Comparison of ENCODE assay signal across 8 cellular contexts in the genomic region with DNA sequence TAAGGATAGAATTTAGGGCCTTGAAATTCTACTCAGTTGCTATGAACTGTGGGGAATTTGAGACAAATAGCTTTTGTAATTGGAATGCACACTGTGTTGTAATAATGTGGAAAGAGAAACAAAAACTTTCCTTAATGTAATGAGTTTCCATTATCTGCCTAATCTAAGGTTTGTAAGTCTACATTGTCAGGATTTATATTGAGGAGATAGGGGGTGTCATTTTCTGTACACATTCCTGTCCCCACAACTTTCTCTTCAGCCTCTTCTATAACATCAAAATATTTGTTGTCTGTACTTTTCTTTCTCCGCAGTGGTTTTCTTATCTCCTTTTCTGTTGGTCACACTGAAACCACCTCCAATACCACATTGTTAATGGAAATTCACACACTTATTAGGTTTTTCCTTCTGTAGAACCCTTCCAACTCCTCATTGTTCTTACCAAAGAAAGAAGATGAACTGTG. TPM values are rescaled to one million over a fixed set of nuclear protein-coding genes. Genes with fewer than 3 reads are reported as not detected.
DNase-seq lines count a peak whose midpoint lies in the region; ATAC-seq and TF ChIP-seq lines count a peak whose summit lies in the region.

No MANE protein-coding gene starts in this region.

- H3K36me3 ChIP-seq in mammary epithelial cell (ENCODE audit: insufficient read depth, low read length) (no peaks in the 10 kb centered on the region), mesodermal cell (ENCODE audit: control insufficient read depth, insufficient read depth, low read length) (peaks cover 31% of the 10 kb centered on the region)

- no peak for TF ChIP-seq CTCF in mammary epithelial cell (conservative IDR thresholded peaks at IDR 0.05 in 1 of 2, IDR thresholded peaks at IDR 0.05 in 1 of 2; ENCODE audit: extremely low read depth in 1 of 2, insufficient read depth in 1 of 2, low read depth in 1 of 2, low read length in 2 of 2)

- CTCF ChIA-PET in mammary epithelial cell (lab: Charles Lee; ENCODE audit: low non-redundant PET): interaction anchor here (0.7 kb wide), 3 partner anchors 83 to 309 kb away, joined by 3 read pairs; no protein-coding TSS in a partner anchor

- peaks cover 9% of the 10 kb centered on the region for H3K79me2 ChIP-seq in mammary epithelial cell (ENCODE audit: insufficient read depth, low read length)

- peak overlapping the region; percentile 78 for H3K9ac ChIP-seq in mammary epithelial cell (ENCODE audit: insufficient read depth, low read length)

- H3K4me3 ChIP-seq in mammary epithelial cell (replicated peaks in 1 of 3; ENCODE audit: insufficient read depth in 1 of 3, low read depth in 2 of 3, low read length in 3 of 3) (peak overlapping the region in 2 of 3 experiments; percentile 34 to 58), mesodermal cell (ENCODE audit: extremely low read depth, insufficient read depth, low read length, poor library complexity, severe bottlenecking) (no peak overlapping the region)

- H3K27ac ChIP-seq in mammary epithelial cell (ENCODE audit: insufficient read depth, low read depth, low read length) (peak overlapping the region; percentile 96), mesodermal cell (ENCODE audit: low read depth, low read length, severe bottlenecking) (peak overlapping the region; percentile 24)

- peak overlapping the region; percentile 78 for H2AFZ ChIP-seq in mammary epithelial cell (ENCODE audit: low read depth, low read length)

- 7% methylated on average over 1 of the region's 1 CpG for WGBS in mammary epithelial cell (ENCODE audit: low coverage, missing lambda C conversion rate)
- 83 to 100% methylated on average over 1 of the region's 1 CpG for WGBS in mesodermal cell (ENCODE audit: insufficient coverage in 2 of 2), 2 experiments

- ATAC-seq in Right ventricle myocardium inferior: peak; percentile 31
- ATAC-seq in HG03520 (IDR thresholded peaks at IDR 0.05; ENCODE audit: unreplicated experiment): no peak
- ATAC-seq in HG03097 (IDR thresholded peaks at IDR 0.05; ENCODE audit: low FRiP score, unreplicated experiment): no peak
- no peak for ATAC-seq in HG02623 (IDR thresholded peaks at IDR 0.05; ENCODE audit: unreplicated experiment)

- H3K4me1 ChIP-seq in mammary epithelial cell (ENCODE audit: insufficient read depth, low read length) (peaks cover 31% of the 10 kb centered on the region), mesodermal cell (ENCODE audit: control insufficient read depth, insufficient read depth, low read length, poor library complexity, severe bottlenecking) (peaks cover 21% of the 10 kb centered on the region)

- in situ Hi-C loops in mammary epithelial cell (cut with MboI; ENCODE audit: low sequenced_read_pairs in 2 of 2): loop anchor here in 1 of 2 donors (5.0 kb wide), 1 partner anchor 41 kb away; a partner anchor contains a TSS

- no peaks in the 10 kb centered on the region for H3K9me3 ChIP-seq in mammary epithelial cell (replicated peaks; ENCODE audit: insufficient read depth, low read length)
- no peaks in the 10 kb centered on the region for H3K9me3 ChIP-seq in mesodermal cell (ENCODE audit: control insufficient read depth, low read length)

- dilution Hi-C loops in mammary epithelial cell (cut with HindIII; ENCODE audit: low sequenced_read_pairs): no loop called here

- peak overlapping the region; percentile 82 for H3K4me2 ChIP-seq in mammary epithelial cell (ENCODE audit: insufficient read depth, low read depth, low read length)

- DNase-seq in Right ventricle myocardium inferior (ENCODE audit: missing footprints) (no peak), cardiac septum (ENCODE audit: low spot score) (no peak), mammary epithelial cell (peak; percentile 68), glomerular visceral epithelial cell (ENCODE audit: extremely low spot score) (no peak)

- no peaks in the 10 kb centered on the region for H3K27me3 ChIP-seq in mammary epithelial cell (ENCODE audit: insufficient read depth, low read length)

- BruUV-seq in mammary epithelial cell (replicated peaks; lab: Mats Ljungman, UMichigan): TSS peak; percentile 12

- H4K20me1 ChIP-seq in mammary epithelial cell (ENCODE audit: insufficient read depth, low read length): no peaks in the 10 kb centered on the region

- intact Hi-C loops in Right ventricle myocardium inferior (cut with DNase I) (loop anchor here (5.0 kb wide), 1 partner anchor 41 kb away; a partner anchor contains a TSS), cardiac septum (cut with DNase I) (loop anchor here (5.0 kb wide), 1 partner anchor 41 kb away; a partner anchor contains a TSS), mammary epithelial cell (cut with micrococcal nuclease) (loop anchor here (5.0 kb wide), 2 partner anchors 84 to 106 kb away; no protein-coding TSS in a partner anchor)

RNA-seq across cellular contexts. Expression of a gene that starts 41.5 kb away (rescaled TPM):
- total RNA-seq in Right ventricle myocardium inferior: 14.0 TPM
- 25.2 TPM for total RNA-seq in cardiac septum
- total RNA-seq in mammary epithelial cell: 10 to 100 TPM; 13.8 to 33.5 TPM
- polyA plus RNA-seq in mammary epithelial cell: 4.0 TPM
- 19.7 TPM for polyA minus RNA-seq in mammary epithelial cell
- 15.7 TPM for polyA plus RNA-seq in mesodermal cell (2013, experiment 1 of 2)
- polyA plus RNA-seq in mesodermal cell (2013, experiment 2 of 2): 13.2 TPM
